ENCODE assay signal across 9 cellular contexts in the genomic region with DNA sequence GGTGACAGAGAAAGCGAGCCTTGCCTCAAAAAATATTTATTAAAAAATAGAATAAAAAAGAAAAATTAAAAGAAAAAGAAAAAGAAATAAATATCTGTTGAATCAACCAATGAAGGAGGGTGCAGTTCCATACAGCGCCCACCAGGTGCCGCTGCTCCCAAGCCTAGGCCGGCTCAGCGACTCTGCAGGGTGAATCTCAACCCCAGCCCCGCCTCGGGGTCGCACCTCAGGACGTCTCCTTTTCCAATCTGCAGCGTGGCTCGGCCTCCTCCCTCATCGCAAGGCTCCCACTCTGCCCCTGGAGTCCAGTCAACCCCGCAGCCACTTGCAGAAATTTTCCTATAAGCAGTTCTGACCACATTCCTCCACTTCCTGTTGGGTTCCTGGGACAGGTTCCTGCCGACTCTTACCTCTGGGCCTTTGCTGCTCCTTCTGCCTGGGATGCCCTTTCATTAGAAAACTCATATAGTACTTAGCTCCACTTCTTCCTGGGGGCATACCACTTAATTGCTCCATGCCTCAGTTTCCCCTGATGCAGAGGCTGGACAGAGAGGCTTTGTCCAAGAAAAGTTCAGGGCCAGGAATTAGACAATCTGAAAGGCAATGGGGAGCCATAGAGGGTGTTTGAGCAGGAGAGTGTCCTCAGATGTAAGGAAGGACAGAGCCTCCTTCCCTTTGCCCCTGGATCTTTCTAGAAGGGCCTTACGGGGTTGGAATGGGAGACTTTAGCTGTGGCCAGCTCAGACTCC. TPM values are rescaled to one million over a fixed set of nuclear protein-coding genes. Genes with fewer than 3 reads are reported as not detected.
DNase-seq lines count a peak whose midpoint lies in the region; ATAC-seq, FAIRE-seq and TF ChIP-seq lines count a peak whose summit lies in the region.
"Had no signal": no experiment of that assay in that cellular context is flagged by ENCODE, and none has a peak within 500 bp of the region (broad histone marks: within the 10 kb centered on the region; RNA-seq: fewer than 3 reads in every experiment).

No MANE protein-coding gene starts in this region.

- H2BK120ac ChIP-seq in H1 (replicated peaks; ENCODE audit: low read depth, low read length) = no peak overlapping the region

- POLR2A ChIA-PET in H1 (lab: Charles Lee; ENCODE audit: partially characterized antibody) = no interaction called here

- CTCF ChIA-PET in H1 (lab: Charles Lee; ENCODE audit: partially characterized antibody) = interaction anchor here (0.6 to 4.5 kb wide), 26 partner anchors 9 to 479 kb away, joined by 3 to 41 read pairs (median 4); a partner anchor contains a TSS

- H3K79me1 ChIP-seq in H1 (ENCODE audit: low read depth, low read length) = no peaks in the 10 kb centered on the region

- peaks cover 19 to 21% of the 10 kb centered on the region in 2 donors for H3K27me3 Mint-ChIP-seq in stimulated activated naive B cell treated with anti-CD40 and anti-IgM and Interleukin-4, amounts not matched to agents 10 μg/mL and 1 μg/mL and 100 μg/mL, for 72 hours

- peak; percentile 93 to 95 for TF ChIP-seq RAD21 in H1 (IDR thresholded peaks at IDR 0.05 in 1 of 2, conservative IDR thresholded peaks at IDR 0.05 in 1 of 2; ENCODE audit: low read depth in 2 of 2, low read length in 2 of 2)

- no peak overlapping the region for H3K27ac Mint-ChIP-seq in stimulated activated naive B cell treated with anti-CD40 and anti-IgM and Interleukin-4, amounts not matched to agents 10 μg/mL and 1 μg/mL and 100 μg/mL, for 72 hours

- H2BK12ac ChIP-seq in H1 (ENCODE audit: low read depth, low read length) = no peak overlapping the region

- H3K36me3 ChIP-seq in H1 (ENCODE audit: control insufficient read depth in 2 of 4, insufficient read depth in 4 of 4, low read length in 3 of 4) = no peaks in the 10 kb centered on the region

- no peak overlapping the region for H3K4ac ChIP-seq in H1 (replicated peaks; ENCODE audit: insufficient read length, low read depth, low read length)

- H3K79me2 ChIP-seq in H1 (ENCODE audit: control insufficient read depth in 1 of 2, insufficient read depth in 2 of 2, low read length in 2 of 2) = no peaks in the 10 kb centered on the region

- H3K23ac ChIP-seq in H1 (ENCODE audit: insufficient read length) = no peak overlapping the region

- no peak overlapping the region for H3K27ac ChIP-seq in H1 (ENCODE audit: low read depth, low read length)

- DNase-seq in NCI-H345 (lab: John Stamatoyannopoulos, UW) (peak; percentile 19), NCI-H345 treated with DMSO at 0.1 percent for 48 hours (lab: John Stamatoyannopoulos, UW; ENCODE audit: unreplicated experiment) (no peak), NCI-H460 (ENCODE audit: extremely low read depth, low read depth) (peak; percentile 22), H1 (ENCODE audit: low read depth in 1 of 2, low spot score in 2 of 2) (peak; percentile 13 to 87), myocyte (ENCODE audit: low read depth) (peak; percentile 45)
- peak; percentile 90 for DNase-seq in activated CD8-positive, alpha-beta memory T cell treated with anti-CD3 and anti-CD28 coated beads for 24 hours
- DNase-seq in stimulated activated naive B cell treated with anti-CD40 and anti-IgM and Interleukin-4, amounts not matched to agents 10 μg/mL and 1 μg/mL and 100 μg/mL, for 72 hours = peak; percentile 18

- H3K4me1 Mint-ChIP-seq in stimulated activated naive B cell treated with anti-CD40 and anti-IgM and Interleukin-4, amounts not matched to agents 10 μg/mL and 1 μg/mL and 100 μg/mL, for 72 hours = peaks cover 7 to 13% of the 10 kb centered on the region in 2 donors

- no peak overlapping the region for H2AK5ac ChIP-seq in H1 (ENCODE audit: low read depth, low read length)

- H3K4me2 ChIP-seq in H1 (ENCODE audit: insufficient read depth in 1 of 2, low read depth in 2 of 2, low read length in 2 of 2) = peak overlapping the region in 1 of 2 experiments; percentile 56; a peak in 3 of 4 replicates

- H3K56ac ChIP-seq in H1 (replicated peaks; ENCODE audit: insufficient read length, low read depth, low read length) = no peak overlapping the region

- H4K5ac ChIP-seq in H1 (ENCODE audit: insufficient read length, low read depth, low read length) = no peak overlapping the region

- ATAC-seq in stimulated activated naive B cell treated with anti-CD40 and anti-IgM and Interleukin-4, amounts not matched to agents 10 μg/mL and 1 μg/mL and 100 μg/mL, for 72 hours (replicated peaks) = peak; percentile 80 to 81
- ATAC-seq in GM21529 (IDR thresholded peaks at IDR 0.05; ENCODE audit: unreplicated experiment) = no peak

- H3K9ac ChIP-seq in H1 (replicated peaks in 1 of 4; ENCODE audit: extremely low read depth in 1 of 4, low read depth in 3 of 4, low read length in 3 of 4) = 0 out of 7 replicates have a peak overlapping the region, but pooled peaks of 1 of the 4 experiments have one; percentile 28

- H2BK15ac ChIP-seq in H1 (ENCODE audit: low read length) = no peak overlapping the region

- no peaks in the 10 kb centered on the region for H3K9me3 Mint-ChIP-seq in stimulated activated naive B cell treated with anti-CD40 and anti-IgM and Interleukin-4, amounts not matched to agents 10 μg/mL and 1 μg/mL and 100 μg/mL, for 72 hours

- H2AFZ ChIP-seq in H1 (ENCODE audit: low read length) = peak overlapping the region; percentile 96

- H2BK20ac ChIP-seq in H1 (ENCODE audit: low read length) = no peak overlapping the region

- no peak overlapping the region for H2BK5ac ChIP-seq in H1 (ENCODE audit: low read depth, low read length)

- H3K4me3 Mint-ChIP-seq in stimulated activated naive B cell treated with anti-CD40 and anti-IgM and Interleukin-4, amounts not matched to agents 10 μg/mL and 1 μg/mL and 100 μg/mL, for 72 hours = peak overlapping the region; percentile 39 to 63

- WGBS in H1 (ENCODE audit: extremely low coverage in 1 of 2, insufficient coverage in 1 of 2, insufficient read length in 1 of 2, insufficient replicate concordance in 2 of 2, low coverage in 1 of 2, low lambda C conversion rate in 2 of 2, missing lambda C conversion rate in 1 of 2), 2 experiments = 16% methylated on average over 15 of the region's 15 CpGs; no CpG with 5 or more reads in 1 of the 2 experiments

- H3K27me3 ChIP-seq in H1 (replicated peaks in 1 of 4; ENCODE audit: control insufficient read depth in 3 of 4, extremely low read depth in 1 of 4, insufficient read depth in 3 of 4, low read length in 3 of 4) = peaks cover 0 to 2% (median 0%) of the 10 kb centered on the region in 4 experiments; a peak in 1 of 7 replicates

- no peak overlapping the region for H4K91ac ChIP-seq in H1 (replicated peaks; ENCODE audit: insufficient read length, low read length)

- peaks cover 0 to 6% (median 0%) of the 10 kb centered on the region in 4 experiments; a peak in 1 of 7 replicates for H3K4me1 ChIP-seq in H1 (replicated peaks in 1 of 4; ENCODE audit: control insufficient read depth in 3 of 4, insufficient read depth in 4 of 4, low read length in 3 of 4)

- FAIRE-seq in H1 (lab: Jason Lieb, UNC) = no peak

- no peaks in the 10 kb centered on the region for H3K9me3 ChIP-seq in H1 (ENCODE audit: insufficient read depth in 2 of 2, low read depth in 1 of 2, low read length in 1 of 2)

- no peaks in the 10 kb centered on the region for H3K23me2 ChIP-seq in H1 (ENCODE audit: low read depth, low read length)

- H4K20me1 ChIP-seq in H1 (replicated peaks in 1 of 2; ENCODE audit: control insufficient read depth in 1 of 2, insufficient read depth in 2 of 2, low read length in 2 of 2) = no peaks in the 10 kb centered on the region

- no peaks in the 10 kb centered on the region for H3K36me3 Mint-ChIP-seq in stimulated activated naive B cell treated with anti-CD40 and anti-IgM and Interleukin-4, amounts not matched to agents 10 μg/mL and 1 μg/mL and 100 μg/mL, for 72 hours

- no peak overlapping the region for H3K18ac ChIP-seq in H1 (ENCODE audit: extremely low read depth, low read length)

- no peak overlapping the region for H3K14ac ChIP-seq in H1 (ENCODE audit: insufficient read length)

- TF ChIP-seq POLR2A in H1 (IDR thresholded peaks at IDR 0.05; ENCODE audit: control extremely low read depth in 1 of 2, low read depth in 2 of 2, low read length in 2 of 2) = no peak

- no peak for TF ChIP-seq EP300 in H1 (IDR thresholded peaks at IDR 0.05; ENCODE audit: borderline replicate concordance in 1 of 2, low read depth in 2 of 2, low read length in 2 of 2)

- peak; percentile 81 to 86 (median 83) for TF ChIP-seq CTCF in H1 (IDR thresholded peaks at IDR 0.05; ENCODE audit: control extremely low read depth in 1 of 3, insufficient read depth in 1 of 3, low read depth in 1 of 3, low read length in 3 of 3)

- H3K4me3 ChIP-seq in H1 (ENCODE audit: extremely low read depth in 1 of 4, insufficient read depth in 2 of 4, low read depth in 3 of 4, low read length in 4 of 4) = peak overlapping the region in 1 of 4 experiments; percentile 44; a peak in 2 of 8 replicates

- H4K8ac ChIP-seq in H1 (ENCODE audit: extremely low read depth, insufficient read depth, low read length) = no peak overlapping the region

RNA-seq across cellular contexts. Expression of a gene that starts 24.3 kb away (rescaled TPM):
- not detected in 2 replicates for total RNA-seq in NCI-H460 (2014; rRNA removed; shearing (Covaris generic))
- not detected in 2 replicates for polyA plus RNA-seq in NCI-H460 (2014; cell fraction: nucleus; rRNA removed)
- not detected in 2 replicates for total RNA-seq in H1 (2021; fragmentation: NEBNext Ultra II Directional; extraction: Animal tissue kit (Norgen Biotek cat#: 25700))
- polyA plus RNA-seq in H1 (2011; rRNA removed) = not detected in 2 replicates
- not detected for polyA plus RNA-seq in H1 (2011; cell fraction: cytosol; rRNA removed)
- not detected for polyA plus RNA-seq in H1 (2011; cell fraction: nucleus; rRNA removed)
- not detected in 4 replicates for polyA plus RNA-seq in H1 (2012, experiment 1 of 2)
- polyA plus RNA-seq in H1 (2012, experiment 2 of 2) = not detected
- polyA plus RNA-seq in H1 (2013, experiment 1 of 2) = not detected
- polyA plus RNA-seq in H1 (2013, experiment 2 of 2) = not detected
- not detected in 2 replicates for polyA minus RNA-seq in H1 (2011; rRNA and poly(A)+ RNA removed)
- polyA minus RNA-seq in H1 (2011; cell fraction: cytosol; rRNA and poly(A)+ RNA removed) = not detected
- polyA minus RNA-seq in H1 (2011; cell fraction: nucleus; rRNA and poly(A)+ RNA removed) = not detected
- total RNA-seq in myocyte = not detected in 2 replicates
- not detected for polyA plus RNA-seq in myocyte (2012)
- total RNA-seq: renal cortical epithelial cell had no signal

RNA-seq across cellular contexts. Expression of a gene that starts 43.8 kb away (rescaled TPM):
- not detected in 2 replicates for total RNA-seq in NCI-H460 (2014; rRNA removed; shearing (Covaris generic))
- polyA plus RNA-seq in NCI-H460 (2014; cell fraction: nucleus; rRNA removed) = not detected in 2 replicates
- total RNA-seq in H1 (2021; fragmentation: NEBNext Ultra II Directional; extraction: Animal tissue kit (Norgen Biotek cat#: 25700)) = not detected in 2 replicates
- polyA plus RNA-seq in H1 (2011; rRNA removed) = not detected in 2 replicates
- not detected for polyA plus RNA-seq in H1 (2011; cell fraction: cytosol; rRNA removed)
- polyA plus RNA-seq in H1 (2011; cell fraction: nucleus; rRNA removed) = not detected
- not detected in 4 replicates for polyA plus RNA-seq in H1 (2012, experiment 1 of 2)
- not detected for polyA plus RNA-seq in H1 (2012, experiment 2 of 2)
- polyA plus RNA-seq in H1 (2013, experiment 1 of 2) = not detected
- polyA plus RNA-seq in H1 (2013, experiment 2 of 2) = not detected
- polyA minus RNA-seq in H1 (2011; rRNA and poly(A)+ RNA removed) = not detected in 2 replicates
- polyA minus RNA-seq in H1 (2011; cell fraction: cytosol; rRNA and poly(A)+ RNA removed) = not detected
- polyA minus RNA-seq in H1 (2011; cell fraction: nucleus; rRNA and poly(A)+ RNA removed) = not detected
- total RNA-seq in myocyte = not detected in 2 replicates
- not detected for polyA plus RNA-seq in myocyte (2012)
- total RNA-seq: renal cortical epithelial cell had no signal

RNA-seq across cellular contexts. Expression of a gene that starts 44.2 kb away (rescaled TPM):
- total RNA-seq in NCI-H460 (2014; rRNA removed; shearing (Covaris generic)) = 0.82 TPM in 1 of 2 replicates, not detected in the other
- 3.8 and 5.3 TPM in 2 replicates for polyA plus RNA-seq in NCI-H460 (2014; cell fraction: nucleus; rRNA removed)
- 14.0 and 17.4 TPM in 2 replicates for total RNA-seq in H1 (2021; fragmentation: NEBNext Ultra II Directional; extraction: Animal tissue kit (Norgen Biotek cat#: 25700))
- polyA plus RNA-seq in H1 (2011; rRNA removed) = 6.9 and 16.1 TPM in 2 replicates
- polyA plus RNA-seq in H1 (2011; cell fraction: cytosol; rRNA removed) = 14.8 TPM
- 78.6 TPM for polyA plus RNA-seq in H1 (2011; cell fraction: nucleus; rRNA removed)
- polyA plus RNA-seq in H1 (2012, experiment 1 of 2) = 8.6 to 15.2 TPM (median 12.4 TPM) in 4 replicates
- 3.7 TPM for polyA plus RNA-seq in H1 (2012, experiment 2 of 2)
- 13.2 TPM for polyA plus RNA-seq in H1 (2013, experiment 1 of 2)
- 11.6 TPM for polyA plus RNA-seq in H1 (2013, experiment 2 of 2)
- 9.3 and 10.6 TPM in 2 replicates for polyA minus RNA-seq in H1 (2011; rRNA and poly(A)+ RNA removed)
- 7.6 TPM for polyA minus RNA-seq in H1 (2011; cell fraction: cytosol; rRNA and poly(A)+ RNA removed)
- 30.6 TPM for polyA minus RNA-seq in H1 (2011; cell fraction: nucleus; rRNA and poly(A)+ RNA removed)
- total RNA-seq in myocyte = 0.83 TPM in 1 of 2 replicates, not detected in the other
- 1.7 TPM for polyA plus RNA-seq in myocyte (2012)
